In genomic region chr13:52405369-52405766, GRCh38 we compare ENCODE assay signal across 8 cellular contexts. TPM values are rescaled to one million over a fixed set of nuclear protein-coding genes. Genes with fewer than 3 reads are reported as not detected.
DNase-seq lines count a peak whose midpoint lies in the region; ATAC-seq, FAIRE-seq and TF ChIP-seq lines count a peak whose summit lies in the region.

No MANE protein-coding gene starts in this region.

- no peak for TF ChIP-seq CTCF in AG10803 (conservative IDR thresholded peaks at IDR 0.05; ENCODE audit: low read length)
- no peak for TF ChIP-seq CTCF in H1 (IDR thresholded peaks at IDR 0.05; ENCODE audit: control extremely low read depth in 1 of 3, insufficient read depth in 1 of 3, low read depth in 1 of 3, low read length in 3 of 3)

- no peak for FAIRE-seq in H1 (lab: Jason Lieb, UNC)

- peaks cover 0 to 15% (median 11%) of the 10 kb centered on the region in 3 donors for H3K27me3 Mint-ChIP-seq in naive B cell

- H3K79me1 ChIP-seq in H1 (ENCODE audit: low read depth, low read length) = no peaks in the 10 kb centered on the region

- TF ChIP-seq POLR2A in H1 (IDR thresholded peaks at IDR 0.05; ENCODE audit: control extremely low read depth in 1 of 2, low read depth in 2 of 2, low read length in 2 of 2) = no peak

- no peak overlapping the region for H3K18ac ChIP-seq in H1 (ENCODE audit: extremely low read depth, low read length)

- 0 out of 2 replicates have a peak overlapping the region, but pooled peaks have one; percentile 25 for H3K9ac ChIP-seq in HUES64 (ENCODE audit: low read depth, low read length)
- no peak overlapping the region for H3K9ac ChIP-seq in H1 (replicated peaks in 1 of 4; ENCODE audit: extremely low read depth in 1 of 4, low read depth in 3 of 4, low read length in 3 of 4)

- no peak overlapping the region for H4K91ac ChIP-seq in H1 (replicated peaks; ENCODE audit: insufficient read length, low read length)

- no peak overlapping the region for H4K8ac ChIP-seq in H1 (ENCODE audit: extremely low read depth, insufficient read depth, low read length)

- H3K27ac ChIP-seq in HUES64 (ENCODE audit: low read depth, low read length) (no peak overlapping the region), H1 (ENCODE audit: low read depth, low read length) (no peak overlapping the region)

- no peak overlapping the region for H4K5ac ChIP-seq in H1 (ENCODE audit: insufficient read length, low read depth, low read length)

- peaks cover 32% of the 10 kb centered on the region for H3K27me3 ChIP-seq in HUES64 (ENCODE audit: insufficient read depth, low read length)
- H3K27me3 ChIP-seq in H1 (replicated peaks in 1 of 4; ENCODE audit: control insufficient read depth in 3 of 4, extremely low read depth in 1 of 4, insufficient read depth in 3 of 4, low read length in 3 of 4) = peaks cover 3 to 30% (median 16%) of the 10 kb centered on the region in 4 experiments; a peak in 6 of 7 replicates

- no peak overlapping the region for H2BK12ac ChIP-seq in H1 (ENCODE audit: low read depth, low read length)

- H3K4me1 ChIP-seq in HUES64 (ENCODE audit: insufficient read depth, low read length) (peaks cover 4% of the 10 kb centered on the region; the same call in 1 of the 2 replicates), H1 (replicated peaks in 1 of 4; ENCODE audit: control insufficient read depth in 3 of 4, insufficient read depth in 4 of 4, low read length in 3 of 4) (peaks cover 0 to 5% (median 2%) of the 10 kb centered on the region in 4 experiments; a peak in 2 of 7 replicates)

- H3K4me2 ChIP-seq in H1 (ENCODE audit: insufficient read depth in 1 of 2, low read depth in 2 of 2, low read length in 2 of 2) = peak overlapping the region; percentile 75 to 88

- H3K79me2 ChIP-seq in H1 (ENCODE audit: control insufficient read depth in 1 of 2, insufficient read depth in 2 of 2, low read length in 2 of 2) = no peaks in the 10 kb centered on the region

- H2BK20ac ChIP-seq in H1 (ENCODE audit: low read length) = no peak overlapping the region

- no peak overlapping the region for H3K14ac ChIP-seq in H1 (ENCODE audit: insufficient read length)

- POLR2A ChIA-PET in H1 (lab: Charles Lee; ENCODE audit: partially characterized antibody) = interaction anchor here (0.9 kb wide), 1 partner anchor 44 kb away, joined by 3 read pairs; no protein-coding TSS in a partner anchor

- H2BK15ac ChIP-seq in H1 (ENCODE audit: low read length) = no peak overlapping the region

- no peaks in the 10 kb centered on the region for H4K20me1 ChIP-seq in H1 (replicated peaks in 1 of 2; ENCODE audit: control insufficient read depth in 1 of 2, insufficient read depth in 2 of 2, low read length in 2 of 2)

- H2BK5ac ChIP-seq in H1 (ENCODE audit: low read depth, low read length) = no peak overlapping the region

- no peaks in the 10 kb centered on the region for H3K36me3 Mint-ChIP-seq in naive B cell

- H3K4me3 ChIP-seq in AG10803 (ENCODE audit: low read length) (peak overlapping the region; percentile 80), HUES64 (ENCODE audit: low read length) (peak overlapping the region; percentile 58), H1 (ENCODE audit: extremely low read depth in 1 of 4, insufficient read depth in 2 of 4, low read depth in 3 of 4, low read length in 4 of 4) (peak overlapping the region; percentile 47 to 74 (median 58))

- no peak overlapping the region for H3K4ac ChIP-seq in H1 (replicated peaks; ENCODE audit: insufficient read length, low read depth, low read length)

- peak overlapping the region in 1 of 6 donors; percentile 79 for H3K27ac Mint-ChIP-seq in naive B cell

- CTCF ChIA-PET in H1 (lab: Charles Lee; ENCODE audit: partially characterized antibody) = interaction anchor here (0.6 to 1.4 kb wide), 4 partner anchors 18 to 68 kb away, joined by 3 to 4 read pairs (median 4); no protein-coding TSS in a partner anchor

- H3K56ac ChIP-seq in H1 (replicated peaks; ENCODE audit: insufficient read length, low read depth, low read length) = no peak overlapping the region

- H3K36me3 ChIP-seq in HUES64 (ENCODE audit: insufficient read depth, low read length) (no peaks in the 10 kb centered on the region), H1 (ENCODE audit: control insufficient read depth in 2 of 4, insufficient read depth in 4 of 4, low read length in 3 of 4) (no peaks in the 10 kb centered on the region)

- TF ChIP-seq RAD21 in H1 (IDR thresholded peaks at IDR 0.05 in 1 of 2, conservative IDR thresholded peaks at IDR 0.05 in 1 of 2; ENCODE audit: low read depth in 2 of 2, low read length in 2 of 2) = no peak

- no peak overlapping the region for H2AK5ac ChIP-seq in H1 (ENCODE audit: low read depth, low read length)

- peaks cover 0 to 4% (median 0%) of the 10 kb centered on the region in 7 donors for H3K9me3 Mint-ChIP-seq in naive B cell

- H3K9me3 ChIP-seq in HUES64 (ENCODE audit: insufficient read depth, low read depth, low read length) (no peaks in the 10 kb centered on the region), H1 (ENCODE audit: insufficient read depth in 2 of 2, low read depth in 1 of 2, low read length in 1 of 2) (no peaks in the 10 kb centered on the region)

- ATAC-seq in naive B cell (ENCODE audit: low read depth in 2 of 2) (peak in 1 of 2 donors; percentile 25), GM21515 (IDR thresholded peaks at IDR 0.05; ENCODE audit: unreplicated experiment) (no peak), GM18873 (IDR thresholded peaks at IDR 0.05; ENCODE audit: low FRiP score, unreplicated experiment) (no peak)

- H2BK120ac ChIP-seq in H1 (replicated peaks; ENCODE audit: low read depth, low read length) = no peak overlapping the region

- H3K4me1 Mint-ChIP-seq in naive B cell = peaks cover 15 to 22% (median 16%) of the 10 kb centered on the region in 3 donors

- TF ChIP-seq EP300 in H1 (IDR thresholded peaks at IDR 0.05; ENCODE audit: borderline replicate concordance in 1 of 2, low read depth in 2 of 2, low read length in 2 of 2) = no peak

- peak overlapping the region; percentile 63; the same call in 1 of the 2 replicates for H2AFZ ChIP-seq in H1 (ENCODE audit: low read length)

- peaks cover 7% of the 10 kb centered on the region for H3K23me2 ChIP-seq in H1 (ENCODE audit: low read depth, low read length)

- DNase-seq in AG10803 (ENCODE audit: low read depth) (no peak), H1 (ENCODE audit: low read depth in 1 of 2, low spot score in 2 of 2) (no peak), naive B cell (no peak), occipital lobe (lab: John Stamatoyannopoulos, UW) (no peak), globus pallidus (ENCODE audit: low spot score) (no peak)

- WGBS in HUES64 = 28% methylated on average over 11 of the region's 14 CpGs
- 17% methylated on average over 14 of the region's 14 CpGs; no CpG with 5 or more reads in 1 of the 2 experiments for WGBS in H1 (ENCODE audit: extremely low coverage in 1 of 2, insufficient coverage in 1 of 2, insufficient read length in 1 of 2, insufficient replicate concordance in 2 of 2, low coverage in 1 of 2, low lambda C conversion rate in 2 of 2, missing lambda C conversion rate in 1 of 2), 2 experiments

- no peak overlapping the region for H3K23ac ChIP-seq in H1 (ENCODE audit: insufficient read length)

- H3K4me3 Mint-ChIP-seq in naive B cell = peak overlapping the region; percentile 63 to 92 (median 82)

TF ChIP-seq in H1, 55 proteins besides CTCF, POLR2A, EP300 and RAD21:
- TF ChIP-seq SIN3A (conservative IDR thresholded peaks at IDR 0.05 in 1 of 2, IDR thresholded peaks at IDR 0.05 in 1 of 2; ENCODE audit: low read depth in 1 of 2, low read length in 2 of 2) (no peak), RNF2 (IDR thresholded peaks at IDR 0.05; ENCODE audit: borderline replicate concordance, low read depth, low read length, missing control alignments, poor library complexity, severe bottlenecking) (peak; percentile 44)

RNA-seq across cellular contexts. Expression of gene THSD1, which starts 0.6 kb away (rescaled TPM):
- polyA plus RNA-seq in HUES64 (2013, experiment 1 of 2) = 0.10 TPM
- polyA plus RNA-seq in HUES64 (2013, experiment 2 of 2) = not detected
- total RNA-seq in H1 (2021; fragmentation: NEBNext Ultra II Directional; extraction: Animal tissue kit (Norgen Biotek cat#: 25700)) = 0.23 and 0.35 TPM in 2 replicates
- 0.17 and 0.22 TPM in 2 replicates for polyA plus RNA-seq in H1 (2011; rRNA removed)
- polyA plus RNA-seq in H1 (2011; cell fraction: cytosol; rRNA removed) = 0.27 TPM
- polyA plus RNA-seq in H1 (2011; cell fraction: nucleus; rRNA removed) = 0.27 TPM
- 0.10 to 0.21 TPM (median 0.13 TPM) in 4 replicates for polyA plus RNA-seq in H1 (2012, experiment 1 of 2)
- polyA plus RNA-seq in H1 (2012, experiment 2 of 2) = 0.14 TPM
- polyA plus RNA-seq in H1 (2013, experiment 1 of 2) = 0.34 TPM
- 0.42 TPM for polyA plus RNA-seq in H1 (2013, experiment 2 of 2)
- 0.63 and 0.69 TPM in 2 replicates for polyA minus RNA-seq in H1 (2011; rRNA and poly(A)+ RNA removed)
- polyA minus RNA-seq in H1 (2011; cell fraction: cytosol; rRNA and poly(A)+ RNA removed) = not detected
- 0.40 TPM for polyA minus RNA-seq in H1 (2011; cell fraction: nucleus; rRNA and poly(A)+ RNA removed)
- under 1 TPM in 1 of 6 donors, not detected in 5; 0.27 TPM for polyA plus RNA-seq in naive B cell (ENCODE audit: low read depth in 6 of 6)
- 15.0 TPM for total RNA-seq in occipital lobe

RNA-seq across cellular contexts. Expression of gene VPS36, which starts 45.1 kb away (rescaled TPM):
- 15.9 TPM for polyA plus RNA-seq in HUES64 (2013, experiment 1 of 2)
- 15.0 TPM for polyA plus RNA-seq in HUES64 (2013, experiment 2 of 2)
- total RNA-seq in H1 (2021; fragmentation: NEBNext Ultra II Directional; extraction: Animal tissue kit (Norgen Biotek cat#: 25700)) = 19.8 and 22.5 TPM in 2 replicates
- polyA plus RNA-seq in H1 (2011; rRNA removed) = 8.8 and 14.1 TPM in 2 replicates
- polyA plus RNA-seq in H1 (2011; cell fraction: cytosol; rRNA removed) = 10.8 TPM
- polyA plus RNA-seq in H1 (2011; cell fraction: nucleus; rRNA removed) = 12.4 TPM
- polyA plus RNA-seq in H1 (2012, experiment 1 of 2) = 6.9 to 12.1 TPM (median 8.6 TPM) in 4 replicates
- polyA plus RNA-seq in H1 (2012, experiment 2 of 2) = 0.75 TPM
- polyA plus RNA-seq in H1 (2013, experiment 1 of 2) = 12.1 TPM
- 11.0 TPM for polyA plus RNA-seq in H1 (2013, experiment 2 of 2)
- 7.8 and 10.2 TPM in 2 replicates for polyA minus RNA-seq in H1 (2011; rRNA and poly(A)+ RNA removed)
- polyA minus RNA-seq in H1 (2011; cell fraction: cytosol; rRNA and poly(A)+ RNA removed) = 8.2 TPM
- 13.7 TPM for polyA minus RNA-seq in H1 (2011; cell fraction: nucleus; rRNA and poly(A)+ RNA removed)
- 10 to 100 TPM; 34.3 to 50.4 (median 44.1) TPM for polyA plus RNA-seq in naive B cell (ENCODE audit: low read depth in 6 of 6)
- 66.8 TPM for total RNA-seq in occipital lobe

RNA-seq across cellular contexts. Expression of gene CKAP2, which starts 49.9 kb away (rescaled TPM):
- polyA plus RNA-seq in HUES64 (2013, experiment 1 of 2) = 66.5 TPM
- 85.7 TPM for polyA plus RNA-seq in HUES64 (2013, experiment 2 of 2)
- total RNA-seq in H1 (2021; fragmentation: NEBNext Ultra II Directional; extraction: Animal tissue kit (Norgen Biotek cat#: 25700)) = 65.2 and 70.7 TPM in 2 replicates
- polyA plus RNA-seq in H1 (2011; rRNA removed) = 5.9 and 8.3 TPM in 2 replicates
- 13.3 TPM for polyA plus RNA-seq in H1 (2011; cell fraction: cytosol; rRNA removed)
- polyA plus RNA-seq in H1 (2011; cell fraction: nucleus; rRNA removed) = 7.2 TPM
- 17.7 to 34.7 TPM (median 22.2 TPM) in 4 replicates for polyA plus RNA-seq in H1 (2012, experiment 1 of 2)
- polyA plus RNA-seq in H1 (2012, experiment 2 of 2) = 2.3 TPM
- polyA plus RNA-seq in H1 (2013, experiment 1 of 2) = 49.2 TPM
- 48.3 TPM for polyA plus RNA-seq in H1 (2013, experiment 2 of 2)
- polyA minus RNA-seq in H1 (2011; rRNA and poly(A)+ RNA removed) = 12.9 and 21.4 TPM in 2 replicates
- polyA minus RNA-seq in H1 (2011; cell fraction: cytosol; rRNA and poly(A)+ RNA removed) = 22.8 TPM
- polyA minus RNA-seq in H1 (2011; cell fraction: nucleus; rRNA and poly(A)+ RNA removed) = 28.1 TPM
- polyA plus RNA-seq in naive B cell (ENCODE audit: low read depth in 6 of 6) = 10 to 100 TPM; 16.5 to 32.3 (median 25.2) TPM
- 12.9 TPM for total RNA-seq in occipital lobe

Comparison
In these comparisons a context has a peak if more than half of its experiments do, and no peak if none do; other contexts are left out.
1. RNA of gene THSD1, which starts 0.6 kb away (total RNA-seq): 15.0 TPM in occipital lobe (single experiment); 0.23 to 0.35 TPM in H1; every median in the first group is over 10 times any median in the second.
2. Peak in every context shown above with its lines, with median percentiles within 50 percentile points of each other: H3K4me3 ChIP-seq.